8 cellular contexts compared by ENCODE assay signal in the genomic region with DNA sequence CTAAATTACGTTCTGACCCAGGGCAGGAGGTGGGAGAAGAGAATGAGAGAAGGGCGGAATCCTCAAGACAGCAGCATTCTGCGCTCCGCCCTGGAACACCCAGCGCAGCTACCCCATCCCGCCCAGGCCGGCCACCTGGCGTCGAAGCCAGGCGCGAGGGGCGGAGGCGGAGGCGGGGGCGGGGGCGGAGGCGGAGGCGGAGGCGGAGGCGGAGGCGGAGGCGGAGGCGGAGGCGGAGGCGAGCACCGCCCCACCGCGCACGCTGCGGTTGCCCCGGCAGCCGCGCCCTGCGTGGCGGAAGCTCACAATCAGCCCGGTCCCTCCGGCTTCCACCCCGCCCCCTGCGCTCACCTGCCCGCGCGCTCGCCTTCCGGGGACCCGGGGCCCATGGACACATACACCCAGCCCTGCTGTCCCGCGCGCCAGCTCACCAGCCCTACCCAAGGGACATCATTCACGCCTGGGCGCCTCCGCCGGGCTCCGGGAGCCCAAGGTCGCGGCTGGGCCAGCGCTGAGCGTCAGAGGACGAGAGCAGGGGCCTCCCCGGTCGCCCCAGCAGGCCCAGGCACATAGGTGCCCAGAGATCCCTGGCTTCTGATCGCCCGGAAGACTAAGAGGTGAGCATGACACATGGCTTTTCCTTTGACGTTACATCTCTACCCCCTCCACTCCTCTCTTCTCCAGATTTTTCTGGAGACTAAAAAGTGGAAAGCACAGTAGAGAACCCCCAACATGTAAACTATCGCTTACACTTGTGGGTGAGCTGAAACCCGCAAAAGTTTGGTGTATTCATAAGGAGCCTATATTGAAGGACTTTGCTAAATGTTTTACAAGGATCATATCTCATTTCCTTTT. TPM values are rescaled to one million over a fixed set of nuclear protein-coding genes. Genes with fewer than 3 reads are reported as not detected.
DNase-seq lines count a peak whose midpoint lies in the region; ATAC-seq and TF ChIP-seq lines count a peak whose summit lies in the region.

Gene ANKEF1, plus strand, starts transcription at position 271 of the 855 bp plus-strand sequence. CDS start 3,315 bp downstream, outside the sequence.

- intact Hi-C loops in Panc1 (cut with micrococcal nuclease; ENCODE audit: unreplicated experiment) = no loop called here

- POLR2A ChIA-PET in Panc1 (lab: Charles Lee) = interaction anchor here (0.5 to 0.7 kb wide), 4 partner anchors 11 to 871 kb away, joined by 3 to 12 read pairs (median 6); no protein-coding TSS in a partner anchor

- H2AFZ ChIP-seq in neuron (ENCODE audit: low read depth, low read length) = peak within 1 kb of the TSS; percentile 98

- CTCF ChIA-PET in Panc1 (lab: Charles Lee) = interaction anchor here (0.5 kb wide), 1 partner anchor 667 kb away, joined by 4 read pairs; no protein-coding TSS in a partner anchor

- in situ Hi-C loops in KBM-7 (cut with MboI; ENCODE audit: low pct_unique_long_range_greater_than_20kb, low sequenced_read_pairs) = no loop called here
- in situ Hi-C loops in Panc1 (cut with HindIII; ENCODE audit: low pct_unique_long_range_greater_than_20kb, low sequenced_read_pairs) = no loop called here

- H3K9ac ChIP-seq in stomach smooth muscle (ENCODE audit: low read length in 2 of 2) = peak within 1 kb of the TSS in 1 of 2 donors; percentile 60

- no peaks in the 10 kb centered on the region for H3K36me3 ChIP-seq in Panc1 (ENCODE audit: control insufficient read depth, insufficient read depth, low read length)
- H3K36me3 ChIP-seq in neuron (ENCODE audit: insufficient read depth, low read length) = no peaks in the 10 kb centered on the region
- no peaks in the 10 kb centered on the region for H3K36me3 ChIP-seq in stomach smooth muscle (ENCODE audit: control insufficient read depth in 2 of 2, insufficient read depth in 2 of 2, low read length in 2 of 2)

- no peaks in the 10 kb centered on the region for H3K9me3 ChIP-seq in Panc1 (ENCODE audit: control insufficient read depth, insufficient read depth, low read depth, low read length)
- no peaks in the 10 kb centered on the region for H3K9me3 ChIP-seq in neuron (ENCODE audit: low read length)
- H3K9me3 ChIP-seq in stomach smooth muscle (ENCODE audit: control insufficient read depth in 2 of 2, low read length in 2 of 2) = no peaks in the 10 kb centered on the region

- no peaks in the 10 kb centered on the region for H3K27me3 ChIP-seq in Panc1 (ENCODE audit: control insufficient read depth, insufficient read depth, low read length)
- no peaks in the 10 kb centered on the region for H3K27me3 ChIP-seq in neuron (ENCODE audit: insufficient read depth, low read length)
- H3K27me3 ChIP-seq in stomach smooth muscle (ENCODE audit: control insufficient read depth in 1 of 2, insufficient read depth in 2 of 2, low read length in 2 of 2) = no peaks in the 10 kb centered on the region

- ATAC-seq in GM21723 (IDR thresholded peaks at IDR 0.05; ENCODE audit: unreplicated experiment) (peak; percentile 98), Panc1 (peak; percentile 100)

- H3K27ac ChIP-seq in Panc1 (ENCODE audit: low read length) (peak within 1 kb of the TSS; percentile 70), stomach smooth muscle (ENCODE audit: low read length) (no peak within 1 kb of the TSS)

- peak within 1 kb of the TSS; percentile 59 to 86 for H3K4me3 ChIP-seq in Panc1 (ENCODE audit: low read depth in 2 of 2, low read length in 2 of 2)
- H3K4me3 ChIP-seq in neuron (ENCODE audit: low read length) = peak within 1 kb of the TSS; percentile 71
- peak within 1 kb of the TSS; percentile 58 to 78 for H3K4me3 ChIP-seq in stomach smooth muscle (ENCODE audit: low read length in 2 of 2)

- H3K4me1 ChIP-seq in Panc1 (ENCODE audit: control insufficient read depth, insufficient read depth, low read length) (peaks cover 3% of the 10 kb centered on the region; the same call in 1 of the 2 replicates), neuron (ENCODE audit: insufficient read depth, low read length) (peaks cover 3% of the 10 kb centered on the region), stomach smooth muscle (ENCODE audit: control insufficient read depth, insufficient read depth, low read length) (no peaks in the 10 kb centered on the region)

- DNase-seq in DMS153 (lab: John Stamatoyannopoulos, UW) (peak; percentile 75), KBM-7 (peak; percentile 41), Panc1 (ENCODE audit: low read depth, low spot score) (no peak), foreskin melanocyte (peak; percentile 18)
- DNase-seq in activated effector memory CD4-positive, alpha-beta T cell treated with anti-CD3 and anti-CD28 coated beads, Interleukin-2, amount 50 U/mL, for 16 hours = peak; percentile 92

- TF ChIP-seq CTCF in Panc1 (IDR thresholded peaks at IDR 0.05) = no peak

- no TSS peak for BruUV-seq in Panc1 (replicated peaks; lab: Mats Ljungman, UMichigan)

RNA-seq across cellular contexts. Expression of gene ANKEF1, which starts in this region (rescaled TPM):
- total RNA-seq in Panc1 (2021; ENCODE audit: unreplicated experiment) = 6.3 TPM
- polyA plus RNA-seq in Panc1 (2012; ENCODE audit: insufficient read length) = 3.2 TPM
